7 cellular contexts compared by ENCODE assay signal in the genomic region with DNA sequence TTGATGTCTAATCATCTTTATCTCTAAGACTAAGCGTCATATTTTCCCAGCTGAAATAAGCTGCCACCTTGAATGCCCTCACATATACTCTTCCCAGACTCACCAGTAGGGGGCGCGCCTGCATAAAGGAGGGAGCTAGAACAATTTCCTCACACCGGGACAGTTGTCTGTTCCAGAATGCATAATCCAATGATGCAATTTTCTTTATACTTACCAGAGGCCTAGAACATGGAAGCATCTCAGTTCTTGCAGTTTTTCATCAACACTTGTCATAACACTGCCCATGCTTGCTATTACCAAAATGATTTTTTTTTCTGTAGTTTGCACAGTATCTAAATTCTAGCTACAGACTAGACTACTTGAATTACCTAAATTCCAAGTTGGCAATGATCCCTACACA.
DNase-seq lines count a peak whose midpoint lies in the region; ATAC-seq and TF ChIP-seq lines count a peak whose summit lies in the region.

No MANE protein-coding gene starts in this region.

- peak; percentile 91 for TF ChIP-seq CTCF in GM13976 (IDR thresholded peaks at IDR 0.05; ENCODE audit: borderline replicate concordance, control extremely low read depth, extremely low read depth, insufficient read depth, missing control alignments)

- in situ Hi-C loops in GM13976 (cut with MboI; ENCODE audit: low sequenced_read_pairs, unreplicated experiment): loop anchor here (10.0 to 25.0 kb wide), 2 partner anchors 210 to 578 kb away; a partner anchor contains a TSS

- peak; percentile 78 for ATAC-seq in HG03159 (IDR thresholded peaks at IDR 0.05; ENCODE audit: unreplicated experiment)

- peak; percentile 44 for DNase-seq in GM13976 (ENCODE audit: low spot score)
- peak; percentile 88 for DNase-seq in NCI-H510A treated with DMSO at 0.1 percent for 48 hours (lab: John Stamatoyannopoulos, UW)
- DNase-seq in activated CD4-positive, alpha-beta T cell treated with anti-CD3 and anti-CD28 coated beads, Interleukin-2, amount 50 U/mL, for 4 hours: peak; percentile 43 to 55
- peak; percentile 82 for DNase-seq in ecto neural progenitor cell (ENCODE audit: low spot score)
- peak; percentile 83 to 88 for DNase-seq in lung microvascular endothelial cell (ENCODE audit: low read depth in 2 of 2)
- peak; percentile 34 for DNase-seq in stimulated activated CD8-positive, alpha-beta memory T cell treated with anti-CD3 and anti-CD28 coated beads, Interleukin-15, amount 100 ng/mL, for 1 hour (ENCODE audit: low read depth)

Comparison
In these comparisons a context has a peak if more than half of its experiments do, and no peak if none do; other contexts are left out.
1. Peak in every context shown above with its lines: DNase-seq and ATAC-seq.
2. DNase-seq: peak in every context shown above with its lines; median percentile 88 in NCI-H510A treated with DMSO at 0.1 percent for 48 hours; 86 in lung microvascular endothelial cell; 82 in ecto neural progenitor cell; 49 in activated CD4-positive, alpha-beta T cell treated with anti-CD3 and anti-CD28 coated beads, Interleukin-2, amount 50 U/mL, for 4 hours; 44 in GM13976; 34 in stimulated activated CD8-positive, alpha-beta memory T cell treated with anti-CD3 and anti-CD28 coated beads, Interleukin-15, amount 100 ng/mL, for 1 hour.